21 cellular contexts compared by ENCODE assay signal in genomic region chr1:184790642-184791041, GRCh38. TPM values are rescaled to one million over a fixed set of nuclear protein-coding genes. Genes with fewer than 3 reads are reported as not detected.
A peak's percentile ranks its signal among the peaks of the same experiment; 100 is the strongest.
DNase-seq lines count a peak whose midpoint lies in the region; ATAC-seq and TF ChIP-seq lines count a peak whose summit lies in the region.
"Had no signal": no experiment of that assay in that cellular context is flagged by ENCODE, and none has a peak within 500 bp of the region (broad histone marks: within the 10 kb centered on the region; RNA-seq: fewer than 3 reads in every experiment).

No MANE protein-coding gene starts in this region.

- no peak overlapping the region for H2AK9ac ChIP-seq in IMR-90 (replicated peaks; ENCODE audit: low read depth, low read length, poor library complexity)

- no TSS peak for BruUV-seq in IMR-90 (replicated peaks; lab: Mats Ljungman, UMichigan)

- TF ChIP-seq POLR2A in IMR-90 (IDR thresholded peaks at IDR 0.05; ENCODE audit: low read depth, low read length) = no peak

- H3K4me3 Mint-ChIP-seq in chondrocyte (ENCODE audit: unreplicated experiment) = no peak overlapping the region
- H3K4me3 Mint-ChIP-seq: activated T-cell treated with anti-CD3 and anti-CD28 coated beads, Interleukin-2, amount 50 U/mL, for 72 hours; endodermal cell; nephron; stimulated activated naive B cell treated with anti-CD40 and anti-IgM and Interleukin-4, amounts not matched to agents 10 μg/mL and 1 μg/mL and 100 μg/mL, for 72 hours; T-helper 2 cell treated with Interferon-gamma antibody and Interleukin-4, amounts not matched to agents 5 μg/mL and 100 μg/mL, for 36 hours had no signal

- H3K27me3 ChIP-seq in IMR-90 (ENCODE audit: control insufficient read depth, insufficient read depth, low read length) (no peaks in the 10 kb centered on the region), colonic mucosa (no peaks in the 10 kb centered on the region)
- H3K27me3 ChIP-seq: right atrium auricular region had no signal

- H3K27me3 Mint-ChIP-seq in chondrocyte (ENCODE audit: low read depth) = no peaks in the 10 kb centered on the region
- H3K27me3 Mint-ChIP-seq: stimulated activated naive B cell treated with anti-CD40 and anti-IgM and Interleukin-4, amounts not matched to agents 10 μg/mL and 1 μg/mL and 100 μg/mL, for 72 hours had no signal

- no peak overlapping the region for H4K8ac ChIP-seq in IMR-90 (ENCODE audit: low read depth in 2 of 2, low read length in 2 of 2)

- dilution Hi-C loops in IMR-90 (cut with HindIII; ENCODE audit: low sequenced_read_pairs, unreplicated experiment) = no loop called here

- H3K23ac ChIP-seq in IMR-90 (ENCODE audit: low read depth, low read length) = no peak overlapping the region

- no peak overlapping the region for H3K27ac Mint-ChIP-seq in chondrocyte (ENCODE audit: unreplicated experiment)
- H3K27ac Mint-ChIP-seq: activated T-cell treated with anti-CD3 and anti-CD28 coated beads, Interleukin-2, amount 50 U/mL, for 72 hours; endodermal cell; nephron; stimulated activated naive B cell treated with anti-CD40 and anti-IgM and Interleukin-4, amounts not matched to agents 10 μg/mL and 1 μg/mL and 100 μg/mL, for 72 hours; T-helper 2 cell treated with Interferon-gamma antibody and Interleukin-4, amounts not matched to agents 5 μg/mL and 100 μg/mL, for 36 hours had no signal

- H3K4me1 ChIP-seq in IMR-90 (ENCODE audit: control insufficient read depth, insufficient read depth, low read length) (peaks cover 9% of the 10 kb centered on the region), colonic mucosa (peaks cover 10% of the 10 kb centered on the region)
- H3K4me1 ChIP-seq: parathyroid adenoma had no signal

- no peak overlapping the region for H2BK20ac ChIP-seq in IMR-90 (ENCODE audit: low read depth, low read length)

- H3K4ac ChIP-seq in IMR-90 (ENCODE audit: low read depth, low read length) = peak overlapping the region; percentile 13; the same call in 1 of the 2 replicates

- H3K56ac ChIP-seq in IMR-90 (ENCODE audit: extremely low read depth, insufficient read depth, low read length) = no peak overlapping the region

- H3K4me3 ChIP-seq in AG10803 (ENCODE audit: low read length) = no peak overlapping the region
- H3K4me3 ChIP-seq in IMR-90 (ENCODE audit: insufficient read depth, low read depth, low read length) = no peak overlapping the region
- no peak overlapping the region for H3K4me3 ChIP-seq in colonic mucosa
- H3K4me3 ChIP-seq: coronary artery, right atrium auricular region had no signal

- no peak overlapping the region for H2AK5ac ChIP-seq in IMR-90 (ENCODE audit: low read depth, low read length)

- POLR2A ChIA-PET in IMR-90 (lab: Charles Lee; ENCODE audit: unreplicated experiment) = no interaction called here

- peaks cover 19% of the 10 kb centered on the region for H3K4me1 Mint-ChIP-seq in chondrocyte (ENCODE audit: low read depth)

- H3K79me1 ChIP-seq in IMR-90 (ENCODE audit: low read depth in 1 of 2, low read length in 2 of 2) = no peaks in the 10 kb centered on the region

- no peak overlapping the region for H2AFZ ChIP-seq in IMR-90 (replicated peaks; ENCODE audit: low read length, poor library complexity)
- H2AFZ ChIP-seq: parathyroid adenoma had no signal

- no peaks in the 10 kb centered on the region for H3K9me3 ChIP-seq in IMR-90 (ENCODE audit: control insufficient read depth, insufficient read depth, low read length)
- H3K9me3 ChIP-seq in colonic mucosa = no peaks in the 10 kb centered on the region
- H3K9me3 ChIP-seq: right atrium auricular region had no signal

- peaks cover 15% of the 10 kb centered on the region for H3K36me3 Mint-ChIP-seq in chondrocyte (ENCODE audit: low read depth)

- no peak overlapping the region for H4K5ac ChIP-seq in IMR-90 (ENCODE audit: low read depth, low read length)

- H3K36me3 ChIP-seq in IMR-90 (ENCODE audit: control insufficient read depth, insufficient read depth, low read length) (no peaks in the 10 kb centered on the region; the same call in 1 of the 2 replicates), colonic mucosa (no peaks in the 10 kb centered on the region)

- DNase-seq in AG10803 (ENCODE audit: low read depth) = peak; percentile 33
- no peak for DNase-seq in IMR-90
- DNase-seq in NCI-H774 (lab: John Stamatoyannopoulos, UW) = peak; percentile 48
- no peak for DNase-seq in colonic mucosa
- no peak for DNase-seq in GF-D8 (lab: John Stamatoyannopoulos, UW)
- no peak for DNase-seq in chondrocyte (ENCODE audit: low spot score)
- DNase-seq: activated CD4-positive, alpha-beta T cell treated with anti-CD3 and anti-CD28 coated beads for 48 hours; activated naive CD4-positive, alpha-beta T cell treated with Interleukin-2 at 50 U/mL for 16 hours; activated T-cell treated with anti-CD3 and anti-CD28 coated beads, Interleukin-2, amount 50 U/mL, for 72 hours; amniotic stem cell; endodermal cell; KG1; stimulated activated CD4-positive, alpha-beta T cell treated with anti-CD3 and anti-CD28 coated beads, Interleukin-4, amount 100 ng/mL, for 1 hour; stimulated activated naive B cell treated with anti-CD40 and anti-IgM and Interleukin-4, amounts not matched to agents 10 μg/mL and 1 μg/mL and 100 μg/mL, for 72 hours had no signal

- no peaks in the 10 kb centered on the region for H4K20me1 ChIP-seq in IMR-90 (ENCODE audit: insufficient read depth, low read length)

- 0 out of 2 replicates have a peak overlapping the region, but pooled peaks have one; percentile 17 for H3K14ac ChIP-seq in IMR-90 (replicated peaks; ENCODE audit: low read depth, low read length)

- in situ Hi-C loops in IMR-90 (cut with MboI; ENCODE audit: low sequenced_read_pairs) = no loop called here

- no peak overlapping the region for H4K91ac ChIP-seq in IMR-90 (ENCODE audit: insufficient read depth, low read depth, low read length)

- CTCF ChIA-PET in IMR-90 (lab: Yijun Ruan, JAX) = interaction anchor here (0.6 to 1.1 kb wide), 2 partner anchors 9 to 121 kb away, joined by 4 to 7 read pairs; no protein-coding TSS in a partner anchor

- H2BK15ac ChIP-seq in IMR-90 (ENCODE audit: low read depth, low read length) = no peak overlapping the region

- ATAC-seq in IMR-90 (ENCODE audit: low read depth) (no peak), GM19395 (IDR thresholded peaks at IDR 0.05; ENCODE audit: unreplicated experiment) (no peak)
- ATAC-seq: activated T-cell treated with anti-CD3 and anti-CD28 coated beads, Interleukin-2, amount 50 U/mL, for 72 hours; stimulated activated naive B cell treated with anti-CD40 and anti-IgM and Interleukin-4, amounts not matched to agents 10 μg/mL and 1 μg/mL and 100 μg/mL, for 72 hours had no signal

- peaks cover 11% of the 10 kb centered on the region for H3K9me1 ChIP-seq in IMR-90 (ENCODE audit: insufficient read depth, low read length)

- H3K18ac ChIP-seq in IMR-90 (ENCODE audit: low read depth, low read length) = no peak overlapping the region

- intact Hi-C loops in IMR-90 (cut with micrococcal nuclease) = loop anchor here (5.0 kb wide), 1 partner anchor 33 kb away; no protein-coding TSS in a partner anchor
- intact Hi-C loops in colonic mucosa (cut with DNase I) = no loop called here

- H3K9me3 Mint-ChIP-seq in chondrocyte (ENCODE audit: low read depth) = no peaks in the 10 kb centered on the region
- H3K9me3 Mint-ChIP-seq: endodermal cell, nephron had no signal

- H3K9ac ChIP-seq in IMR-90 (ENCODE audit: low read depth, low read length) (no peak overlapping the region), colonic mucosa (ENCODE audit: low read depth in 2 of 2, low read length in 2 of 2) (no peak overlapping the region)
- H3K9ac ChIP-seq: parathyroid adenoma had no signal

- TF ChIP-seq CTCF in AG10803 (conservative IDR thresholded peaks at IDR 0.05; ENCODE audit: low read length) (no peak), IMR-90 (conservative IDR thresholded peaks at IDR 0.05; ENCODE audit: low read depth, low read length) (no peak), colonic mucosa (IDR thresholded peaks at IDR 0.05) (no peak), chondrocyte (IDR thresholded peaks at IDR 0.05) (no peak)

- WGBS in IMR-90 (ENCODE audit: extremely low coverage in 2 of 2, insufficient read length in 1 of 2), 2 experiments = 83% methylated on average over 1 of the region's 4 CpGs; no CpG with 5 or more reads in 1 of the 2 experiments

- H3K27ac ChIP-seq in IMR-90 (ENCODE audit: insufficient read depth, low read length) (no peak overlapping the region), colonic mucosa (peak overlapping the region; percentile 35)
- H3K27ac ChIP-seq: parathyroid adenoma, right atrium auricular region, RWPE1 had no signal

- no peak for TF ChIP-seq RAD21 in IMR-90 (IDR thresholded peaks at IDR 0.05; ENCODE audit: low read length)

- H2BK5ac ChIP-seq in IMR-90 (ENCODE audit: low read depth, low read length, poor library complexity, severe bottlenecking) = no peak overlapping the region

- no peak overlapping the region for H3K4me2 ChIP-seq in IMR-90 (ENCODE audit: low read depth, low read length)

- peak overlapping the region; percentile 65; the same call in 1 of the 2 replicates for H2BK120ac ChIP-seq in IMR-90 (ENCODE audit: low read depth, low read length)

TF ChIP-seq in IMR-90, 13 proteins besides CTCF, POLR2A, EP300 and RAD21 (continues in another document):
- no peak for TF ChIP-seq CEBPB (IDR thresholded peaks at IDR 0.05; ENCODE audit: low read depth, low read length)
- no peak for TF ChIP-seq USF2 (IDR thresholded peaks at IDR 0.05; ENCODE audit: low read depth, low read length)
- no peak for TF ChIP-seq MAZ (IDR thresholded peaks at IDR 0.05; ENCODE audit: borderline replicate concordance, low read depth, low read length)
- no peak for TF ChIP-seq MXI1 (IDR thresholded peaks at IDR 0.05; ENCODE audit: borderline replicate concordance, low read depth, low read length)
- no peak for TF ChIP-seq SMC3 (IDR thresholded peaks at IDR 0.05; ENCODE audit: low read depth, low read length)
- no peak for TF ChIP-seq CHD1 (IDR thresholded peaks at IDR 0.05; ENCODE audit: low read depth, low read length)
- no peak for TF ChIP-seq BHLHE40 (IDR thresholded peaks at IDR 0.05; ENCODE audit: low read depth, low read length)
- TF ChIP-seq RFX5 (IDR thresholded peaks at IDR 0.05; ENCODE audit: low read depth, low read length) = no peak
- no peak for TF ChIP-seq NFE2L2 (IDR thresholded peaks at IDR 0.05; ENCODE audit: low read depth, low read length)
- TF ChIP-seq FOS (IDR thresholded peaks at IDR 0.05; ENCODE audit: low read depth, low read length) = no peak

RNA-seq across cellular contexts. Expression of gene EDEM3, which starts 36.0 kb away (rescaled TPM):
- total RNA-seq in IMR-90 (2012; rRNA removed) (29.9 and 50.5 TPM in 2 replicates), colonic mucosa (10 to 100 TPM; 55.7 to 75.4 TPM), chondrocyte (31.6 to 43.1 TPM (median 41.7 TPM) in 3 replicates)
- 10.2 and 17.5 TPM in 2 replicates for polyA plus RNA-seq in IMR-90 (2012; rRNA removed)
- 1.2 and 1.6 TPM in 2 replicates for polyA plus RNA-seq in IMR-90 (2012; cell fraction: cytosol; rRNA removed)
- 2.1 and 18.2 TPM in 2 replicates for polyA plus RNA-seq in IMR-90 (2012; cell fraction: nucleus; rRNA removed; ENCODE audit: low replicate concordance)

Comparison
In these comparisons a context has a peak if more than half of its experiments do, and no peak if none do; other contexts are left out.
1. DNase-seq: peak in AG10803 (single experiment) and NCI-H774 (single experiment); none in IMR-90 (single experiment), colonic mucosa (single experiment), GF-D8 (single experiment) and chondrocyte (single experiment).